In the genomic region with DNA sequence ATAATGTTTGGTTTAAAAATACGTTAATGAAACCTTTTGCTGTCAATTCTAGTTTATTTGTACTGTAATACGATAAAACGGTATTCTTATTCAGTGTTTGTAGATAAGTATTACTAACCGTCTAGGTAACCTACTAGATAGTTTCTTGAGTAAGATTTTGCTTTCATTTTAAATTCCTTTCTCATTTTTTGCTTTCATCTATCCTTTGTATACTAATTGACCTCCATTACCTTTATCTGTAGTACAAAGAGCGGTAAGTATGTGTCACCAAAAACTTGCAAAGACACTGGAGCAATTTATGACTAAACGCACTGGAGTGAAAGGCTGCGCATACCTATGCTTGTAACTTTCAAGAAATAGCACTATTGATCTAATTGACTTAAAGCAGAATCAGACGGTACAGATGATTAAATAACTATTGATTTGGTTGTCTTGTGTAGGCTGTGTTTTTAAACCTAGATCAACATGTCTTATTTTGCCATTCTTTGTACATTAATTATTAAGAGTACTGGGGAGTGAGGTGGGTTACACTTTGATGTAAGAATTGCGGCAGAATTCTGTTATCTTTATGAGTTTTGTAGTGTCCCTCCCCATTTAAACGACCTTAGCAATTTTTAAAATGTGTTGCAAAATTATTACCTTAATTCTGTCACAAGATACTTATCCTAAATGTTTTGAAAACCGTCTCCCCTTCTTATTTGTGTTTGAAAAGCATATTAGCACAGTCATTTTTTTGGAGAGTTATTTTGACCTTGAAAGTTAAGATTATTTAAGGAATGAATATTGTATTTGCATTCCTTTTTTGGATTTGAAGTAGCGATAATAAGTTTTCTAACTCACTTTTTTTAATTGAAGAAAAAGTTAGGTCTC, we compare ENCODE assay signal across 8 cellular contexts. TPM values are rescaled to one million over a fixed set of nuclear protein-coding genes. Genes with fewer than 3 reads are reported as not detected.
DNase-seq lines count a peak whose midpoint lies in the region; ATAC-seq, FAIRE-seq and TF ChIP-seq lines count a peak whose summit lies in the region.

No MANE protein-coding gene starts in this region.

- H3K27ac Mint-ChIP-seq in GM23338 = no peak overlapping the region

- H3F3A ChIP-seq in GM23338 (replicated peaks; ENCODE audit: low read depth) = 0 out of 2 replicates have a peak, but pooled peaks cover 5% of the 10 kb centered on the region

- peaks cover 4% of the 10 kb centered on the region for H3K27me3 Mint-ChIP-seq in GM23338 (ENCODE audit: insufficient read depth, low read depth, poor library complexity)

- no peaks in the 10 kb centered on the region for H3K36me3 Mint-ChIP-seq in GM23338 (ENCODE audit: low read depth)

- 14 to 30% (median 19%) methylated on average over 12 of the region's 12 CpGs for WGBS in ovary, 3 donors

- no peak for TF ChIP-seq EP300 in ovary (IDR thresholded peaks at IDR 0.05)

- no peaks in the 10 kb centered on the region for H3K27me3 ChIP-seq in GM23338 (ENCODE audit: insufficient read depth)
- no peaks in the 10 kb centered on the region for H3K27me3 ChIP-seq in RWPE2 (ENCODE audit: insufficient read depth, poor library complexity, severe bottlenecking)
- H3K27me3 ChIP-seq in ovary = no peaks in the 10 kb centered on the region

- H3K4me3 Mint-ChIP-seq in GM23338 = peak overlapping the region; percentile 98

- peak overlapping the region; percentile 67 for H3K4me3 ChIP-seq in GM23338
- H3K4me3 ChIP-seq in RWPE2 (ENCODE audit: severe bottlenecking) = peak overlapping the region; percentile 95
- peak overlapping the region; percentile 95 for H3K4me3 ChIP-seq in ovary

- TF ChIP-seq POLR2A in ovary (IDR thresholded peaks at IDR 0.05) = no peak

- H2AFZ ChIP-seq in GM23338 = no peak overlapping the region

- H3K9me3 ChIP-seq in RWPE2 (ENCODE audit: severe bottlenecking) (no peaks in the 10 kb centered on the region), ovary (no peaks in the 10 kb centered on the region)

- intact Hi-C loops in ovary (cut with DNase I) = loop anchor here in 2 of 4 donors (5.0 to 10.0 kb wide), 3 partner anchors 123 to 856 kb away; a partner anchor contains a TSS

- ATAC-seq in GM23338 (no peak), RWPE2 (ENCODE audit: low read depth) (peak; percentile 17; the same call in 2 of the 3 replicates), HG03354 (IDR thresholded peaks at IDR 0.05; ENCODE audit: poor library complexity, severe bottlenecking, unreplicated experiment) (no peak), GM18861 (IDR thresholded peaks at IDR 0.05; ENCODE audit: unreplicated experiment) (no peak)

- no peak overlapping the region for H3K27ac ChIP-seq in GM23338 (ENCODE audit: low read depth)
- peak overlapping the region; percentile 96 for H3K27ac ChIP-seq in RWPE2 (ENCODE audit: poor library complexity, severe bottlenecking)
- H3K27ac ChIP-seq in ovary = no peak overlapping the region

- H3K9me3 Mint-ChIP-seq in GM23338 = no peaks in the 10 kb centered on the region

- DNase-seq in GM23338 (ENCODE audit: low spot score) (no peak), RWPE2 (ENCODE audit: low spot score) (no peak), ovary (no peak), T-helper 9 cell (no peak), NCI-H1417 treated with DMSO at 0.1 percent for 48 hours (lab: John Stamatoyannopoulos, UW) (no peak)

- peaks cover 64% of the 10 kb centered on the region for H3K79me2 ChIP-seq in GM23338 (replicated peaks; ENCODE audit: insufficient read depth)

- peak; percentile 73 for FAIRE-seq in endometrium (lab: Jason Lieb, UNC)

- no peaks in the 10 kb centered on the region for H3K9me2 ChIP-seq in GM23338 (ENCODE audit: insufficient read depth)

- peaks cover 44% of the 10 kb centered on the region for H3K4me1 Mint-ChIP-seq in GM23338

- H3K4me2 ChIP-seq in GM23338 = peak overlapping the region; percentile 90

- H3K4me1 ChIP-seq in GM23338 (ENCODE audit: insufficient read depth) (peaks cover 42% of the 10 kb centered on the region), RWPE2 (ENCODE audit: insufficient read depth, poor library complexity, severe bottlenecking) (peaks cover 49% of the 10 kb centered on the region), ovary (ENCODE audit: insufficient read depth) (peaks cover 2% of the 10 kb centered on the region)

- no peaks in the 10 kb centered on the region for H3K36me3 ChIP-seq in GM23338 (ENCODE audit: insufficient read depth)
- H3K36me3 ChIP-seq in RWPE2 (ENCODE audit: low read depth) = peaks cover 13% of the 10 kb centered on the region; the same call in 1 of the 2 replicates
- H3K36me3 ChIP-seq in ovary = no peaks in the 10 kb centered on the region

- TF ChIP-seq CTCF in GM23338 (conservative IDR thresholded peaks at IDR 0.05; ENCODE audit: low read depth in 2 of 2) = no peak
- TF ChIP-seq CTCF in RWPE2 (IDR thresholded peaks at IDR 0.05; ENCODE audit: poor library complexity, severe bottlenecking) = no peak
- no peak for TF ChIP-seq CTCF in ovary (IDR thresholded peaks at IDR 0.05)

- peaks cover 21% of the 10 kb centered on the region for H4K20me1 ChIP-seq in GM23338 (replicated peaks; ENCODE audit: insufficient read depth)

TF ChIP-seq in GM23338, 12 proteins besides CTCF, POLR2A, EP300 and RAD21:
- TF ChIP-seq ZNF331 (CRISPR knock-in tag; IDR thresholded peaks at IDR 0.05; ENCODE audit: low read depth) (no peak), CREB1 (CRISPR knock-in tag; IDR thresholded peaks at IDR 0.05; ENCODE audit: low read depth) (no peak), ZNF114 (CRISPR knock-in tag; IDR thresholded peaks at IDR 0.05) (no peak)
TF ChIP-seq in GM23338: peak in this region for 0.

RNA-seq across cellular contexts. Expression of a gene that starts 1.9 kb away (rescaled TPM):
- 68.7 and 72.6 TPM in 2 replicates for total RNA-seq in GM23338 (2014; rRNA removed; shearing (Covaris generic))
- polyA plus RNA-seq in GM23338 (2016; fragmentation: Nextera tagmentation; extraction: Ambion mirVana) = 22.1 and 22.3 TPM in 2 replicates
- total RNA-seq in ovary = 100 to 1,000 TPM in 5 of 7 donors, 10 to 100 TPM in 2; 78.7 to 206 (median 148) TPM
- polyA plus RNA-seq in ovary = 10 to 100 TPM; 20.6 to 37.6 TPM
